ENCODE assay signal across 1 cellular context in the genomic region with DNA sequence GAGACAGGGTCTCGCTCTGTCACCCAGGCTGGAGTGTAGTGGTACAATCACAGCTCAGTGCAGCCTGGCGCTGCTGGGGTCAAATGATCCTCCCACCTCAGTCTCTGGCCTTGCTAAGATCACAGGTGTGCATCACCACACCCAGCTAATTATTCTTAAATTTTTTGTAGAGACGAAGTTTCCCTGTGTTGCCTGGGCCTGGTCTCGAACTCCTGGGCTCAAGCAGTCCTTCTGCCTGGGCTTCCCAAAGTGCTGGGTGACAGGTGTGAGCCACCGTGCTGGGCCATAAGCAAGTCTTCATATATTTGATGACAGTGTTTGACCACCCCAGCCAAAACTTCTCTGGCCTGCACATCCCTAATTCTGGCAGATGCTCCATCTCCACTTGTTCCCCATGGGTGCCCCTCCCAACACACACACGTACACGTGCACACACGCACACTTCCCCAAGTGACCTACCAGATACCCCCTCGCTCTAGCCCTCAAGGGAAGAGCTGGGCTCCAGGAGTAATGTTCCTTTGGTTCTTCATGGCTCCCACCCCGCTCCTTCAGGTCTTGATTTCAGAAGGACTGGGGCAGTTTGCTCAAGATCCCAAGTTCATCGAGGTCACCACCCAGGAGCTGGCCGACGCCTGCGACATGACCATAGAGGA.
TF ChIP-seq lines count a peak whose summit lies in the region.

No MANE protein-coding gene starts in this region.

TF ChIP-seq in GM12878, 131 proteins besides CTCF, POLR2A, EP300 and RAD21 (continued from another document):
- TF ChIP-seq, protein P1, sequence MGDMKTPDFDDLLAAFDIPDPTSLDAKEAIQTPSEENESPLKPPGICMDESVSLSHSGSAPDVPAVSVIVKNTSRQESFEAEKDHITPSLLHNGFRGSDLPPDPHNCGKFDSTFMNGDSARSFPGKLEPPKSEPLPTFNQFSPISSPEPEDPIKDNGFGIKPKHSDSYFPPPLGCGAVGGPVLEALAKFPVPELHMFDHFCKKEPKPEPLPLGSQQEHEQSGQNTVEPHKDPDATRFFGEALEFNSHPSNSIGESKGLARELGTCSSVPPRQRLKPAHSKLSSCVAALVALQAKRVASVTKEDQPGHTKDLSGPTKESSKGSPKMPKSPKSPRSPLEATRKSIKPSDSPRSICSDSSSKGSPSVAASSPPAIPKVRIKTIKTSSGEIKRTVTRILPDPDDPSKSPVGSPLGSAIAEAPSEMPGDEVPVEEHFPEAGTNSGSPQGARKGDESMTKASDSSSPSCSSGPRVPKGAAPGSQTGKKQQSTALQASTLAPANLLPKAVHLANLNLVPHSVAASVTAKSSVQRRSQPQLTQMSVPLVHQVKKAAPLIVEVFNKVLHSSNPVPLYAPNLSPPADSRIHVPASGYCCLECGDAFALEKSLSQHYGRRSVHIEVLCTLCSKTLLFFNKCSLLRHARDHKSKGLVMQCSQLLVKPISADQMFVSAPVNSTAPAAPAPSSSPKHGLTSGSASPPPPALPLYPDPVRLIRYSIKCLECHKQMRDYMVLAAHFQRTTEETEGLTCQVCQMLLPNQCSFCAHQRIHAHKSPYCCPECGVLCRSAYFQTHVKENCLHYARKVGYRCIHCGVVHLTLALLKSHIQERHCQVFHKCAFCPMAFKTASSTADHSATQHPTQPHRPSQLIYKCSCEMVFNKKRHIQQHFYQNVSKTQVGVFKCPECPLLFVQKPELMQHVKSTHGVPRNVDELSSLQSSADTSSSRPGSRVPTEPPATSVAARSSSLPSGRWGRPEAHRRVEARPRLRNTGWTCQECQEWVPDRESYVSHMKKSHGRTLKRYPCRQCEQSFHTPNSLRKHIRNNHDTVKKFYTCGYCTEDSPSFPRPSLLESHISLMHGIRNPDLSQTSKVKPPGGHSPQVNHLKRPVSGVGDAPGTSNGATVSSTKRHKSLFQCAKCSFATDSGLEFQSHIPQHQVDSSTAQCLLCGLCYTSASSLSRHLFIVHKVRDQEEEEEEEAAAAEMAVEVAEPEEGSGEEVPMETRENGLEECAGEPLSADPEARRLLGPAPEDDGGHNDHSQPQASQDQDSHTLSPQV (IDR thresholded peaks at IDR 0.05) = no peak
- TF ChIP-seq NR2C1 (IDR thresholded peaks at IDR 0.05) (no peak), FOXK2 (IDR thresholded peaks at IDR 0.05) (no peak), GABPA (IDR thresholded peaks at IDR 0.05; ENCODE audit: low read depth) (no peak)
- TF ChIP-seq, protein P2, sequence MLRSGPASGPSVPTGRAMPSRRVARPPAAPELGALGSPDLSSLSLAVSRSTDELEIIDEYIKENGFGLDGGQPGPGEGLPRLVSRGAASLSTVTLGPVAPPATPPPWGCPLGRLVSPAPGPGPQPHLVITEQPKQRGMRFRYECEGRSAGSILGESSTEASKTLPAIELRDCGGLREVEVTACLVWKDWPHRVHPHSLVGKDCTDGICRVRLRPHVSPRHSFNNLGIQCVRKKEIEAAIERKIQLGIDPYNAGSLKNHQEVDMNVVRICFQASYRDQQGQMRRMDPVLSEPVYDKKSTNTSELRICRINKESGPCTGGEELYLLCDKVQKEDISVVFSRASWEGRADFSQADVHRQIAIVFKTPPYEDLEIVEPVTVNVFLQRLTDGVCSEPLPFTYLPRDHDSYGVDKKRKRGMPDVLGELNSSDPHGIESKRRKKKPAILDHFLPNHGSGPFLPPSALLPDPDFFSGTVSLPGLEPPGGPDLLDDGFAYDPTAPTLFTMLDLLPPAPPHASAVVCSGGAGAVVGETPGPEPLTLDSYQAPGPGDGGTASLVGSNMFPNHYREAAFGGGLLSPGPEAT (IDR thresholded peaks at IDR 0.05; ENCODE audit: low read depth) = no peak
